In the genomic region with DNA sequence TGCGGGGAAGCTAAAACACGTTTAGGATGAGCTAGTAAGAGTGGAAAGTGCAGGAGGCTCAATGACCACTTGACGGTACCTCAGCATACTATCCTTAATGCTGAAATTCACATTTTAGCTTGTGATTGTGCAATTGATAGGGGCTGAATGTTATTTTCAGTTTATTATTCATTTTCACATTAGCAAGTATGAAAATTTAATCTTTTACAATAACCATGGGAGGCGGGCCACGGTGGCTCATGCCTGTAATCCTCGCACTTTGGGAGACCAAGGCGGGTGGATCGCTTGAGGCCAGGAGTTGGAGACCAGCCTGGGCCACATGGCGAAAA, we compare ENCODE assay signal across 8 cellular contexts. TPM values are rescaled to one million over a fixed set of nuclear protein-coding genes. Genes with fewer than 3 reads are reported as not detected.
A peak's percentile ranks its signal among the peaks of the same experiment; 100 is the strongest.
DNase-seq lines count a peak whose midpoint lies in the region; ATAC-seq, FAIRE-seq and TF ChIP-seq lines count a peak whose summit lies in the region.

No MANE protein-coding gene starts in this region.

- no peaks in the 10 kb centered on the region for H3K9me1 ChIP-seq in keratinocyte (ENCODE audit: control insufficient read depth, extremely low read depth, insufficient read depth, low read length)

- peaks cover 2% of the 10 kb centered on the region for H3K4me1 ChIP-seq in keratinocyte (ENCODE audit: control insufficient read depth, extremely low read depth, insufficient read depth, low read length)
- H3K4me1 ChIP-seq in thoracic aorta (ENCODE audit: control insufficient read depth in 1 of 2, low read depth in 2 of 2) = peaks cover 0 to 29% of the 10 kb centered on the region in 2 donors

- no peaks in the 10 kb centered on the region for H4K20me1 ChIP-seq in keratinocyte (ENCODE audit: control insufficient read depth, extremely low read depth, insufficient read depth, low read length)

- H3K9me3 Mint-ChIP-seq in T-helper 1 cell treated with Interleukin-12 subunit alpha and Interleukin-12 subunit beta and Interleukin-4 antibody, amounts not matched to agents 30 μg/mL and 1 μg/mL, for 36 hours = no peaks in the 10 kb centered on the region
- H3K9me3 Mint-ChIP-seq in activated CD8-positive, alpha-beta T cell treated with anti-CD3 and anti-CD28 coated beads, Interleukin-2, amount 10 ng/mL, durations not matched to agents 7 days and 5 days (ENCODE audit: insufficient read depth) = no peaks in the 10 kb centered on the region

- peaks cover 1% of the 10 kb centered on the region for H3K79me2 ChIP-seq in keratinocyte (ENCODE audit: control insufficient read depth, insufficient read depth, low read length)

- H3K36me3 ChIP-seq in keratinocyte (ENCODE audit: control insufficient read depth in 2 of 2, extremely low read depth in 1 of 2, insufficient read depth in 2 of 2, low read length in 2 of 2) (no peaks in the 10 kb centered on the region), thoracic aorta (no peaks in the 10 kb centered on the region)

- CTCF ChIA-PET in activated CD8-positive, alpha-beta T cell treated with anti-CD3 and anti-CD28 coated beads, Interleukin-2, amount 10 ng/mL, durations not matched to agents 7 days and 5 days (lab: Charles Lee) = interaction anchor here (0.6 to 2.3 kb wide), 19 partner anchors 10 to 638 kb away, joined by 3 to 26 read pairs (median 4); partner anchors contain the start of gene ANLN

- peak overlapping the region; percentile 95 for H3K4me2 ChIP-seq in keratinocyte (ENCODE audit: control insufficient read depth, extremely low read depth, insufficient read depth, low read depth, low read length)

- H3K27me3 ChIP-seq in keratinocyte (ENCODE audit: control insufficient read depth, extremely low read depth, insufficient read depth, low read length) = no peaks in the 10 kb centered on the region
- H3K27me3 ChIP-seq in thoracic aorta (replicated peaks; ENCODE audit: insufficient read depth) = no peaks in the 10 kb centered on the region

- peak overlapping the region; percentile 84 for H3K4me3 Mint-ChIP-seq in T-helper 1 cell treated with Interleukin-12 subunit alpha and Interleukin-12 subunit beta and Interleukin-4 antibody, amounts not matched to agents 30 μg/mL and 1 μg/mL, for 36 hours
- H3K4me3 Mint-ChIP-seq in activated CD8-positive, alpha-beta T cell treated with anti-CD3 and anti-CD28 coated beads, Interleukin-2, amount 10 ng/mL, durations not matched to agents 7 days and 5 days = peak overlapping the region; percentile 90

- no peaks in the 10 kb centered on the region for H3K9me3 ChIP-seq in keratinocyte (ENCODE audit: control insufficient read depth, low read depth, low read length)
- no peaks in the 10 kb centered on the region for H3K9me3 ChIP-seq in thoracic aorta

- peak; percentile 23 for FAIRE-seq in keratinocyte (lab: Jason Lieb, UNC)

- POLR2A ChIA-PET in activated CD8-positive, alpha-beta T cell treated with anti-CD3 and anti-CD28 coated beads, Interleukin-2, amount 10 ng/mL, durations not matched to agents 7 days and 5 days (lab: Charles Lee) = interaction anchor here (1.6 kb wide), 1 partner anchor 24 kb away, joined by 7 read pairs; no protein-coding TSS in a partner anchor

- H3K27ac ChIP-seq in keratinocyte (ENCODE audit: control insufficient read depth, insufficient read depth, low read length) (peak overlapping the region; percentile 82), thoracic aorta (no peak overlapping the region)

- no peak for ATAC-seq in activated CD8-positive, alpha-beta T cell treated with anti-CD3 and anti-CD28 coated beads, Interleukin-2, amount 10 ng/mL, durations not matched to agents 7 days and 5 days
- ATAC-seq in thoracic aorta (ENCODE audit: insufficient number of reproducible peaks, low FRiP score, low read depth) = peak; percentile 37
- no peak for ATAC-seq in HG02885 (IDR thresholded peaks at IDR 0.05; ENCODE audit: poor library complexity, unreplicated experiment)

- no peaks in the 10 kb centered on the region for H3K36me3 Mint-ChIP-seq in T-helper 1 cell treated with Interleukin-12 subunit alpha and Interleukin-12 subunit beta and Interleukin-4 antibody, amounts not matched to agents 30 μg/mL and 1 μg/mL, for 36 hours (ENCODE audit: low read depth)
- H3K36me3 Mint-ChIP-seq in activated CD8-positive, alpha-beta T cell treated with anti-CD3 and anti-CD28 coated beads, Interleukin-2, amount 10 ng/mL, durations not matched to agents 7 days and 5 days (ENCODE audit: low read depth) = no peaks in the 10 kb centered on the region

- peak overlapping the region; percentile 84 for H3K9ac ChIP-seq in keratinocyte (ENCODE audit: control insufficient read depth, extremely low read depth, insufficient read depth, low read length)

- TF ChIP-seq CTCF in keratinocyte (optimal IDR thresholded peaks at IDR 0.05 in 1 of 3, IDR thresholded peaks at IDR 0.05 in 1 of 3, conservative IDR thresholded peaks at IDR 0.05 in 1 of 3; ENCODE audit: extremely low read depth in 1 of 3, insufficient read depth in 2 of 3, low read length in 3 of 3) = no peak
- no peak for TF ChIP-seq CTCF in thoracic aorta (IDR thresholded peaks at IDR 0.05)

- H2AFZ ChIP-seq in keratinocyte (ENCODE audit: control insufficient read depth, low read length) = peak overlapping the region; percentile 76

- dilution Hi-C loops in keratinocyte (cut with MboI; ENCODE audit: extremely low pct_ligation_motif_present, low sequenced_read_pairs) = no loop called here

- no peaks in the 10 kb centered on the region for H3K4me1 Mint-ChIP-seq in T-helper 1 cell treated with Interleukin-12 subunit alpha and Interleukin-12 subunit beta and Interleukin-4 antibody, amounts not matched to agents 30 μg/mL and 1 μg/mL, for 36 hours (ENCODE audit: low read depth)
- peaks cover 9% of the 10 kb centered on the region for H3K4me1 Mint-ChIP-seq in activated CD8-positive, alpha-beta T cell treated with anti-CD3 and anti-CD28 coated beads, Interleukin-2, amount 10 ng/mL, durations not matched to agents 7 days and 5 days (ENCODE audit: low read depth)

- H3K4me3 ChIP-seq in keratinocyte (ENCODE audit: control insufficient read depth in 2 of 3, extremely low read depth in 1 of 3, insufficient read depth in 2 of 3, low read depth in 1 of 3, low read length in 3 of 3) = peak overlapping the region; percentile 65 to 90 (median 82)
- H3K4me3 ChIP-seq in thoracic aorta = peak overlapping the region; percentile 90

- no peak overlapping the region for H3K27ac Mint-ChIP-seq in T-helper 1 cell treated with Interleukin-12 subunit alpha and Interleukin-12 subunit beta and Interleukin-4 antibody, amounts not matched to agents 30 μg/mL and 1 μg/mL, for 36 hours
- peak overlapping the region; percentile 37 for H3K27ac Mint-ChIP-seq in activated CD8-positive, alpha-beta T cell treated with anti-CD3 and anti-CD28 coated beads, Interleukin-2, amount 10 ng/mL, durations not matched to agents 7 days and 5 days

- peaks cover 52% of the 10 kb centered on the region for H3K27me3 Mint-ChIP-seq in T-helper 1 cell treated with Interleukin-12 subunit alpha and Interleukin-12 subunit beta and Interleukin-4 antibody, amounts not matched to agents 30 μg/mL and 1 μg/mL, for 36 hours (ENCODE audit: low read depth)
- H3K27me3 Mint-ChIP-seq in activated CD8-positive, alpha-beta T cell treated with anti-CD3 and anti-CD28 coated beads, Interleukin-2, amount 10 ng/mL, durations not matched to agents 7 days and 5 days (ENCODE audit: low read depth) = peaks cover 30% of the 10 kb centered on the region

- DNase-seq in T-helper 1 cell = no peak
- no peak for DNase-seq in activated CD8-positive, alpha-beta T cell treated with anti-CD3 and anti-CD28 coated beads, Interleukin-2, amount 10 ng/mL, durations not matched to agents 7 days and 5 days
- no peak for DNase-seq in keratinocyte (ENCODE audit: low read depth, low spot score)
- DNase-seq in thoracic aorta (ENCODE audit: low spot score) = no peak
- no peak for DNase-seq in central memory CD4-positive, alpha-beta T cell
- DNase-seq in NCI-H1417 treated with DMSO at 0.1 percent for 48 hours (lab: John Stamatoyannopoulos, UW) = no peak

RNA-seq across cellular contexts. Expression of gene ANLN, which starts 22.1 kb away (rescaled TPM):
- total RNA-seq in activated CD8-positive, alpha-beta T cell treated with anti-CD3 and anti-CD28 coated beads, Interleukin-2, amount 10 ng/mL, durations not matched to agents 7 days and 5 days = 10 to 100 TPM; 80.8 to 83.3 TPM
- polyA plus RNA-seq in keratinocyte = 12.6 to 65.8 TPM (median 55.6 TPM) in 3 replicates
- 1.7 TPM for polyA plus RNA-seq in keratinocyte (2011; ENCODE audit: low read depth)
- 10.6 and 16.8 TPM in 2 replicates for polyA plus RNA-seq in keratinocyte (2011; cell fraction: cytosol; rRNA removed)
- 29.0 and 31.9 TPM in 2 replicates for polyA plus RNA-seq in keratinocyte (2011; cell fraction: nucleus; rRNA removed)
- 0.55 and 46.9 TPM in 2 replicates for polyA plus RNA-seq in keratinocyte (2012; ENCODE audit: low replicate concordance)
- polyA minus RNA-seq in keratinocyte = 30.0 to 169 TPM (median 30.1 TPM) in 3 replicates
- polyA minus RNA-seq in keratinocyte (2011; cell fraction: cytosol; rRNA and poly(A)+ RNA removed) = 17.8 TPM
- 20.5 and 51.1 TPM in 2 replicates for polyA minus RNA-seq in keratinocyte (2011; cell fraction: nucleus; rRNA and poly(A)+ RNA removed)
- 1 to 10 TPM; 2.2 to 2.4 TPM for total RNA-seq in thoracic aorta

Comparison
In these comparisons a context has a peak if more than half of its experiments do, and no peak if none do; other contexts are left out.
1. RNA of gene ANLN, which starts 22.1 kb away (total RNA-seq): 80.8 to 83.3 TPM in activated CD8-positive, alpha-beta T cell treated with anti-CD3 and anti-CD28 coated beads, Interleukin-2, amount 10 ng/mL, durations not matched to agents 7 days and 5 days; 2.2 to 2.4 TPM in thoracic aorta; every median in the first group is over 10 times any median in the second.